ENCODE assay signal across 8 cellular contexts in the genomic region with DNA sequence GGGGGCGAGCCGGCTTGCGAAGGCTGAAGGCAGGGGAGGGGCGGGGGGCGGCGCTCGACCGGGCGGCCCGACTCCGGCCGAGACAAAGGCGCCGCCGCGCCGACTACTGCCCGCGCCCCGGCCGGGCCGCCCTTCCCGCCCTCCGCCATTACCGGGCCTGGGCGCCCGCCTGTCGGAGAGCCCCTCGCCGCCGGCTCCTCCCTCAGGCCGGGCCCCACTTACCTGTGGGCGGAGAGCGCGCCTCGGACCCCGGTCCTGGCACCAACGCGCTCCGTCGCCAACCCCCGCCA. TPM values are rescaled to one million over a fixed set of nuclear protein-coding genes. Genes with fewer than 3 reads are reported as not detected.
DNase-seq lines count a peak whose midpoint lies in the region; ATAC-seq and TF ChIP-seq lines count a peak whose summit lies in the region.

No MANE protein-coding gene starts in this region.

- H3K27me3 Mint-ChIP-seq in Calu3 (ENCODE audit: unreplicated experiment) = no peaks in the 10 kb centered on the region
- no peaks in the 10 kb centered on the region for H3K27me3 Mint-ChIP-seq in activated naive CD8-positive, alpha-beta T cell treated with anti-CD3 and anti-CD28 coated beads, Interleukin-2, amount 50 U/mL, for 24 hours
- peaks cover 4 to 9% (median 9%) of the 10 kb centered on the region in 3 donors for H3K27me3 Mint-ChIP-seq in immature natural killer cell (ENCODE audit: low read depth in 3 of 3)

- no peaks in the 10 kb centered on the region for H3K36me3 ChIP-seq in suprapubic skin

- TF ChIP-seq POLR2A in suprapubic skin (IDR thresholded peaks at IDR 0.05) = no peak

- peak overlapping the region; percentile 98 for H3K4me3 ChIP-seq in suprapubic skin

- ATAC-seq in GM19328 (IDR thresholded peaks at IDR 0.05; ENCODE audit: unreplicated experiment) (peak; percentile 60), HG03280 (IDR thresholded peaks at IDR 0.05; ENCODE audit: unreplicated experiment) (peak; percentile 54)
- peak; percentile 60 for ATAC-seq in activated naive CD8-positive, alpha-beta T cell treated with anti-CD3 and anti-CD28 coated beads, Interleukin-2, amount 50 U/mL, for 24 hours

- H3K27ac Mint-ChIP-seq in Calu3 (ENCODE audit: unreplicated experiment) (peak overlapping the region; percentile 99), immature natural killer cell (no peak overlapping the region)
- no peak overlapping the region for H3K27ac Mint-ChIP-seq in activated naive CD8-positive, alpha-beta T cell treated with anti-CD3 and anti-CD28 coated beads, Interleukin-2, amount 50 U/mL, for 24 hours

- TF ChIP-seq EP300 in suprapubic skin (IDR thresholded peaks at IDR 0.05) = no peak

- H3K9me3 Mint-ChIP-seq in Calu3 (ENCODE audit: low read depth, unreplicated experiment) (no peaks in the 10 kb centered on the region), immature natural killer cell (no peaks in the 10 kb centered on the region)
- H3K9me3 Mint-ChIP-seq in activated naive CD8-positive, alpha-beta T cell treated with anti-CD3 and anti-CD28 coated beads, Interleukin-2, amount 50 U/mL, for 24 hours = no peaks in the 10 kb centered on the region

- no peaks in the 10 kb centered on the region for H3K27me3 ChIP-seq in suprapubic skin

- no TSS peak for BruUV-seq in Calu3 (replicated peaks; lab: Mats Ljungman, UMichigan)

- H3K36me3 Mint-ChIP-seq in Calu3 (ENCODE audit: insufficient read depth, unreplicated experiment) (peaks cover 43% of the 10 kb centered on the region), immature natural killer cell (no peaks in the 10 kb centered on the region)
- H3K36me3 Mint-ChIP-seq in activated naive CD8-positive, alpha-beta T cell treated with anti-CD3 and anti-CD28 coated beads, Interleukin-2, amount 50 U/mL, for 24 hours (ENCODE audit: low read depth) = peaks cover 11% of the 10 kb centered on the region

- H3K9me3 ChIP-seq in suprapubic skin = no peaks in the 10 kb centered on the region

- H3K27ac ChIP-seq in suprapubic skin = peak overlapping the region; percentile 100

- 0% methylated on average over 23 of the region's 42 CpGs for whole genome bisulfite sequencing in suprapubic skin

- H3K4me3 Mint-ChIP-seq in Calu3 (ENCODE audit: low read depth, unreplicated experiment) (peak overlapping the region; percentile 96), immature natural killer cell (peak overlapping the region in 3 of 5 donors; percentile 89 to 92 (median 91))
- H3K4me3 Mint-ChIP-seq in activated naive CD8-positive, alpha-beta T cell treated with anti-CD3 and anti-CD28 coated beads, Interleukin-2, amount 50 U/mL, for 24 hours = peak overlapping the region; percentile 81

- peaks cover 52% of the 10 kb centered on the region for H3K4me1 ChIP-seq in suprapubic skin

- DNase-seq in Calu3 (no peak), immature natural killer cell (no peak), suprapubic skin (ENCODE audit: low spot score in 2 of 2) (no peak), NCI-H345 treated with DMSO at 0.1 percent for 48 hours (lab: John Stamatoyannopoulos, UW; ENCODE audit: unreplicated experiment) (no peak), NCI-H524 treated with DMSO at 0.1 percent for 48 hours (lab: John Stamatoyannopoulos, UW) (no peak)
- DNase-seq in activated naive CD8-positive, alpha-beta T cell treated with anti-CD3 and anti-CD28 coated beads, Interleukin-2, amount 50 U/mL, for 24 hours = no peak

- CTCF ChIA-PET in Calu3 (lab: Charles Lee) = interaction anchor here (0.6 to 1.2 kb wide), 3 partner anchors 19 to 142 kb away, joined by 3 read pairs; no protein-coding TSS in a partner anchor

- TF ChIP-seq CTCF in Calu3 (IDR thresholded peaks at IDR 0.05; ENCODE audit: unreplicated experiment) (no peak), suprapubic skin (IDR thresholded peaks at IDR 0.05) (no peak)

- intact Hi-C loops in Calu3 (cut with micrococcal nuclease; ENCODE audit: unreplicated experiment) = loop anchor here (1.0 kb wide), 1 partner anchor 18 kb away; no protein-coding TSS in a partner anchor

- H3K4me1 Mint-ChIP-seq in Calu3 (ENCODE audit: low read depth, unreplicated experiment) (peaks cover 40% of the 10 kb centered on the region), immature natural killer cell (peaks cover 14 to 24% of the 10 kb centered on the region in 2 donors)
- H3K4me1 Mint-ChIP-seq in activated naive CD8-positive, alpha-beta T cell treated with anti-CD3 and anti-CD28 coated beads, Interleukin-2, amount 50 U/mL, for 24 hours = peaks cover 30% of the 10 kb centered on the region

RNA-seq across cellular contexts. Expression of a gene that starts 0.3 kb away (rescaled TPM):
- total RNA-seq in Calu3 (2022) = 32.3 and 32.7 TPM in 2 replicates
- polyA plus RNA-seq in immature natural killer cell = 10 to 100 TPM in 1 of 3 donors, 1 to 10 TPM in 2; 7.0 to 11.0 (median 8.6) TPM
- total RNA-seq in suprapubic skin = 10 to 100 TPM; 26.2 to 44.3 (median 31.6) TPM
